17 cellular contexts compared by ENCODE assay signal in the genomic region with DNA sequence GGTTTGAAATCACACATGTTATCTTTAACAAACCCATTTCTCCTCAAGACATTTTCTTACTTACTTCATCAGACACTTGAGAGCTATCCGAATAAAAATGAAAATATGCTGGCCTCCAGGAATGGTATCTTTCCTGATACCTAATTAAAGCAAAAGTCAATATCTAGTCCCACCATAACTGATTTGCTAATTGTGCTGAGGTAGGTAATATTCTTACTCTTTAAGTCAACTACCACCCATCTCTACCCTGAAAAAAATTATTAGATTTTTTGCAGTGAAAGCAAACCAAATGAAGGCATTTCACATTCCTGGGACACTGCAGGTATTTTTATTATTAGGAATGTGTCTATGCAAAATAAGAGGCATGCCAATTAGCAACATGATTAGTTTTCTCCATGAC.
DNase-seq lines count a peak whose midpoint lies in the region; ATAC-seq and TF ChIP-seq lines count a peak whose summit lies in the region.
"Had no signal": no experiment of that assay in that cellular context is flagged by ENCODE, and none has a peak within 500 bp of the region (broad histone marks: within the 10 kb centered on the region; RNA-seq: fewer than 3 reads in every experiment).

No MANE protein-coding gene starts in this region.

- H3K27me3 Mint-ChIP-seq in activated CD4-positive, alpha-beta memory T cell treated with anti-CD3 and anti-CD28 coated beads for 36 hours, result no peaks in the 10 kb centered on the region
- H3K27me3 Mint-ChIP-seq in activated CD4-positive, alpha-beta memory T cell treated with anti-CD3 and anti-CD28 coated beads, Interleukin-2, amount 10 ng/mL, durations not matched to agents 7 days and 5 days, result peaks cover 16% of the 10 kb centered on the region
- no peaks in the 10 kb centered on the region for H3K27me3 Mint-ChIP-seq in Calu3 (ENCODE audit: unreplicated experiment)
- H3K27me3 Mint-ChIP-seq in activated CD8-positive, alpha-beta T cell treated with anti-CD3 and anti-CD28 coated beads for 36 hours, result no peaks in the 10 kb centered on the region
- H3K27me3 Mint-ChIP-seq in effector memory CD8-positive, alpha-beta T cell, result no peaks in the 10 kb centered on the region

- no peaks in the 10 kb centered on the region for H3K9me3 Mint-ChIP-seq in activated CD4-positive, alpha-beta memory T cell treated with anti-CD3 and anti-CD28 coated beads for 36 hours
- H3K9me3 Mint-ChIP-seq in activated CD4-positive, alpha-beta memory T cell treated with anti-CD3 and anti-CD28 coated beads, Interleukin-2, amount 10 ng/mL, durations not matched to agents 7 days and 5 days, result no peaks in the 10 kb centered on the region
- H3K9me3 Mint-ChIP-seq in Calu3 (ENCODE audit: low read depth, unreplicated experiment), result peaks cover 3% of the 10 kb centered on the region
- H3K9me3 Mint-ChIP-seq in activated CD8-positive, alpha-beta T cell treated with anti-CD3 and anti-CD28 coated beads for 36 hours, result no peaks in the 10 kb centered on the region
- no peaks in the 10 kb centered on the region for H3K9me3 Mint-ChIP-seq in effector memory CD8-positive, alpha-beta T cell
- H3K9me3 Mint-ChIP-seq: nephron had no signal

- no peak for DNase-seq in activated CD4-positive, alpha-beta memory T cell treated with anti-CD3 and anti-CD28 coated beads for 36 hours
- no peak for DNase-seq in activated CD4-positive, alpha-beta memory T cell treated with anti-CD3 and anti-CD28 coated beads, Interleukin-2, amount 10 ng/mL, durations not matched to agents 7 days and 5 days
- DNase-seq in Calu3, result no peak
- DNase-seq in activated CD8-positive, alpha-beta T cell treated with anti-CD3 and anti-CD28 coated beads for 36 hours, result no peak
- no peak for DNase-seq in effector memory CD8-positive, alpha-beta T cell
- DNase-seq in AG20443 (ENCODE audit: low spot score), result no peak
- no peak for DNase-seq in EL
- DNase-seq: hypothalamus, Karpas-422, midbrain, NCI-H1930, NCI-H748 treated with DMSO at 0.1 percent for 48 hours had no signal

- BruUV-seq in Calu3 (replicated peaks; lab: Mats Ljungman, UMichigan), result no TSS peak

- ATAC-seq in activated CD8-positive, alpha-beta T cell treated with anti-CD3 and anti-CD28 coated beads for 36 hours, result no peak
- no peak for ATAC-seq in effector memory CD8-positive, alpha-beta T cell (replicated peaks)
- ATAC-seq in HG02840 (IDR thresholded peaks at IDR 0.05; ENCODE audit: low FRiP score, unreplicated experiment), result no peak
- ATAC-seq: left ventricle myocardium superior, WTC11 had no signal

- H3K4me3 Mint-ChIP-seq in activated CD4-positive, alpha-beta memory T cell treated with anti-CD3 and anti-CD28 coated beads for 36 hours, result peak overlapping the region; percentile 44
- no peak overlapping the region for H3K4me3 Mint-ChIP-seq in activated CD4-positive, alpha-beta memory T cell treated with anti-CD3 and anti-CD28 coated beads, Interleukin-2, amount 10 ng/mL, durations not matched to agents 7 days and 5 days
- H3K4me3 Mint-ChIP-seq in Calu3 (ENCODE audit: low read depth, unreplicated experiment), result peak overlapping the region; percentile 6
- H3K4me3 Mint-ChIP-seq in activated CD8-positive, alpha-beta T cell treated with anti-CD3 and anti-CD28 coated beads for 36 hours, result peak overlapping the region; percentile 41
- H3K4me3 Mint-ChIP-seq in effector memory CD8-positive, alpha-beta T cell, result no peak overlapping the region
- H3K4me3 Mint-ChIP-seq: B cell, nephron, WTC11 had no signal

- no peak for TF ChIP-seq CTCF in Calu3 (IDR thresholded peaks at IDR 0.05; ENCODE audit: unreplicated experiment)
- TF ChIP-seq CTCF in activated CD8-positive, alpha-beta T cell treated with anti-CD3 and anti-CD28 coated beads for 36 hours (IDR thresholded peaks at IDR 0.05), result no peak

- H3K27ac Mint-ChIP-seq in activated CD4-positive, alpha-beta memory T cell treated with anti-CD3 and anti-CD28 coated beads for 36 hours, result peak overlapping the region; percentile 75
- H3K27ac Mint-ChIP-seq in activated CD4-positive, alpha-beta memory T cell treated with anti-CD3 and anti-CD28 coated beads, Interleukin-2, amount 10 ng/mL, durations not matched to agents 7 days and 5 days, result no peak overlapping the region
- H3K27ac Mint-ChIP-seq in Calu3 (ENCODE audit: unreplicated experiment), result no peak overlapping the region
- H3K27ac Mint-ChIP-seq in activated CD8-positive, alpha-beta T cell treated with anti-CD3 and anti-CD28 coated beads for 36 hours, result peak overlapping the region; percentile 94
- peak overlapping the region; percentile 69 to 79 for H3K27ac Mint-ChIP-seq in effector memory CD8-positive, alpha-beta T cell
- H3K27ac Mint-ChIP-seq: B cell, nephron, WTC11 had no signal

- POLR2A ChIA-PET in activated CD4-positive, alpha-beta memory T cell treated with anti-CD3 and anti-CD28 coated beads for 36 hours (lab: Charles Lee), result no interaction called here
- POLR2A ChIA-PET in activated CD4-positive, alpha-beta memory T cell treated with anti-CD3 and anti-CD28 coated beads, Interleukin-2, amount 10 ng/mL, durations not matched to agents 7 days and 5 days (lab: Charles Lee), result no interaction called here
- POLR2A ChIA-PET in activated CD8-positive, alpha-beta T cell treated with anti-CD3 and anti-CD28 coated beads for 36 hours (lab: Charles Lee), result no interaction called here

- intact Hi-C loops in activated CD4-positive, alpha-beta memory T cell treated with anti-CD3 and anti-CD28 coated beads for 36 hours (cut with micrococcal nuclease), result loop anchor here (1.0 to 10.0 kb wide), 6 partner anchors 12 to 1561 kb away; a partner anchor contains a TSS
- intact Hi-C loops in Calu3 (cut with micrococcal nuclease; ENCODE audit: unreplicated experiment), result no loop called here
- intact Hi-C loops in activated CD8-positive, alpha-beta T cell treated with anti-CD3 and anti-CD28 coated beads for 36 hours (cut with micrococcal nuclease), result no loop called here

- CTCF ChIA-PET in activated CD4-positive, alpha-beta memory T cell treated with anti-CD3 and anti-CD28 coated beads for 36 hours (lab: Charles Lee), result interaction anchor here (0.6 to 2.8 kb wide), 3 partner anchors 12 to 700 kb away, joined by 3 to 10 read pairs (median 3); no protein-coding TSS in a partner anchor
- CTCF ChIA-PET in activated CD4-positive, alpha-beta memory T cell treated with anti-CD3 and anti-CD28 coated beads, Interleukin-2, amount 10 ng/mL, durations not matched to agents 7 days and 5 days (lab: Charles Lee), result interaction anchor here (0.7 to 1.7 kb wide), 5 partner anchors 11 to 137 kb away, joined by 3 to 6 read pairs (median 5); no protein-coding TSS in a partner anchor
- CTCF ChIA-PET in Calu3 (lab: Charles Lee), result no interaction called here
- CTCF ChIA-PET in activated CD8-positive, alpha-beta T cell treated with anti-CD3 and anti-CD28 coated beads for 36 hours (lab: Charles Lee), result interaction anchor here (0.6 to 2.8 kb wide), 5 partner anchors 11 to 542 kb away, joined by 3 to 21 read pairs (median 4); no protein-coding TSS in a partner anchor

- peaks cover 33% of the 10 kb centered on the region for H3K4me1 Mint-ChIP-seq in activated CD4-positive, alpha-beta memory T cell treated with anti-CD3 and anti-CD28 coated beads for 36 hours (ENCODE audit: low read depth)
- peaks cover 24% of the 10 kb centered on the region for H3K4me1 Mint-ChIP-seq in activated CD4-positive, alpha-beta memory T cell treated with anti-CD3 and anti-CD28 coated beads, Interleukin-2, amount 10 ng/mL, durations not matched to agents 7 days and 5 days
- peaks cover 23% of the 10 kb centered on the region for H3K4me1 Mint-ChIP-seq in Calu3 (ENCODE audit: low read depth, unreplicated experiment)
- peaks cover 43% of the 10 kb centered on the region for H3K4me1 Mint-ChIP-seq in activated CD8-positive, alpha-beta T cell treated with anti-CD3 and anti-CD28 coated beads for 36 hours (ENCODE audit: low read depth)
- H3K4me1 Mint-ChIP-seq in effector memory CD8-positive, alpha-beta T cell (ENCODE audit: low read depth in 2 of 2), result peaks cover 15 to 22% of the 10 kb centered on the region in 2 donors
- H3K4me1 Mint-ChIP-seq: B cell, nephron had no signal

- no peaks in the 10 kb centered on the region for H3K36me3 Mint-ChIP-seq in activated CD4-positive, alpha-beta memory T cell treated with anti-CD3 and anti-CD28 coated beads for 36 hours
- H3K36me3 Mint-ChIP-seq in activated CD4-positive, alpha-beta memory T cell treated with anti-CD3 and anti-CD28 coated beads, Interleukin-2, amount 10 ng/mL, durations not matched to agents 7 days and 5 days (ENCODE audit: low read depth), result no peaks in the 10 kb centered on the region
- H3K36me3 Mint-ChIP-seq in Calu3 (ENCODE audit: insufficient read depth, unreplicated experiment), result peaks cover 5% of the 10 kb centered on the region
- no peaks in the 10 kb centered on the region for H3K36me3 Mint-ChIP-seq in activated CD8-positive, alpha-beta T cell treated with anti-CD3 and anti-CD28 coated beads for 36 hours (ENCODE audit: low read depth)
- H3K36me3 Mint-ChIP-seq in effector memory CD8-positive, alpha-beta T cell (ENCODE audit: insufficient read depth), result no peaks in the 10 kb centered on the region
- H3K36me3 Mint-ChIP-seq: WTC11 had no signal

Comparison
In these comparisons a context has a peak if more than half of its experiments do, and no peak if none do; other contexts are left out.
1. H3K27ac Mint-ChIP-seq: peak in activated CD4-positive, alpha-beta memory T cell treated with anti-CD3 and anti-CD28 coated beads for 36 hours (single experiment), activated CD8-positive, alpha-beta T cell treated with anti-CD3 and anti-CD28 coated beads for 36 hours (single experiment) and effector memory CD8-positive, alpha-beta T cell (2 of 2); none in activated CD4-positive, alpha-beta memory T cell treated with anti-CD3 and anti-CD28 coated beads, Interleukin-2, amount 10 ng/mL, durations not matched to agents 7 days and 5 days (single experiment) and Calu3 (single experiment).
2. H3K4me3 Mint-ChIP-seq: peak in activated CD4-positive, alpha-beta memory T cell treated with anti-CD3 and anti-CD28 coated beads for 36 hours (single experiment), Calu3 (single experiment) and activated CD8-positive, alpha-beta T cell treated with anti-CD3 and anti-CD28 coated beads for 36 hours (single experiment); none in activated CD4-positive, alpha-beta memory T cell treated with anti-CD3 and anti-CD28 coated beads, Interleukin-2, amount 10 ng/mL, durations not matched to agents 7 days and 5 days (single experiment) and effector memory CD8-positive, alpha-beta T cell (0 of 2).